29 cellular contexts compared by ENCODE assay signal in the genomic region with DNA sequence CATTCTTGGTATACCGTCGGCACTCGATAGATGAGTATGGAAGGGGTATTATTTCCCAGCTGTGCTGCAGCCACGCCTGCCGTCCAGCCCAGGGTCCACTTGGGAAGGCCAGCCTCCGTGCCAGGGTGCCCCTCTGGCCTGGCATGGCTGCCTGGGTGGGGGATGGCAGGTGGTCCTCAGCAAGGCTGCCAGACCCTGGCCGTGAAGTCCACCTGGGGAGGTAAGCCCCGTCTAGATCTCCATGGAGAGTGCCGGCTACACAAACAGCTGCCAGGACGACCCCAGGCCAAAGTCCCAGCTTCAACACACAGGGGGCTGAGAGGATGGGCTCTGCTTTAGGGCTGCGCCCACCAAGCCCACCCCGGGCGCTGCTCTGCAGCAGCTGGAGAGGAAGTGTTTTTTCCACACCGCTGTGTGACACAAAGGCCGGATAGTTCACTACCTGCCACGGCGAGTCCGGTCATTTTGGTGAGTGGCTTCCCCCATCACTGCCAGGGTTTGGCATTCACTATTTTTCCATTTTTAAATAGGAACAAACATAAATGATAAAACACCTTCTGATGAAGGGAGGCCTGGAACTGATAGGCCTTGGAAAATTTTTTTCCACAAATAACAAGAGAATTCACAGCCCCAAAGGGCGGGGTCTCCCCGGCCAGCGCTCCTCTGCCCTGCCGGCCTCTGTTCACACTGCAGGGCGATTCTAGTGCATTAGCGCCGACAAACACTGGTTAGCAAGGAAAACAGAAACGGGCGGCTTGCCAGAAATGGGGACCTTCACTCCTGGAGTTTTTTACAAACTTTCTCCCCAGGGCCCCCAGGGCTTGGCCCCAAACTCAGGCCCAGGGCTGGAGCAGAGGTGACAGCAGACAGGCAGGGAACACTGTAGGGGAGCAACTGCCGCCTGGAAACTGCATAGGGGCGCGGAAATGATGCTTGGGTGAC.
DNase-seq lines count a peak whose midpoint lies in the region; ATAC-seq, FAIRE-seq and TF ChIP-seq lines count a peak whose summit lies in the region.
"Had no signal": no experiment of that assay in that cellular context is flagged by ENCODE, and none has a peak within 500 bp of the region (broad histone marks: within the 10 kb centered on the region; RNA-seq: fewer than 3 reads in every experiment).

No MANE protein-coding gene starts in this region.

- H3K4me1 ChIP-seq in right cardiac atrium (ENCODE audit: control insufficient read depth, insufficient read depth, low read length) (peaks cover 8% of the 10 kb centered on the region), neural progenitor cell (peaks cover 24% of the 10 kb centered on the region)

- H3K27me3 ChIP-seq in right cardiac atrium (ENCODE audit: control insufficient read depth, insufficient read depth) = no peaks in the 10 kb centered on the region
- H3K27me3 ChIP-seq in neural progenitor cell = no peaks in the 10 kb centered on the region

- H3K4me1 Mint-ChIP-seq in chondrocyte (ENCODE audit: low read depth) (peaks cover 12% of the 10 kb centered on the region), neural progenitor cell (peaks cover 45% of the 10 kb centered on the region)
- H3K4me1 Mint-ChIP-seq in activated T-helper 1 cell treated with anti-CD3 and anti-CD28 coated beads, Interleukin-12 subunit alpha, Interleukin-12 subunit beta, Interleukin-2, Interleukin-4 antibody, amounts not matched to agents 30 ng/mL and 10 ng/mL and 1 ng/mL, durations not matched to agents 14 hours and 24 hours and 36 hours (ENCODE audit: low read depth) = no peaks in the 10 kb centered on the region

- intact Hi-C loops in right cardiac atrium (cut with DNase I) = no loop called here
- intact Hi-C loops in Right ventricle myocardium inferior (cut with DNase I) = no loop called here
- intact Hi-C loops in activated T-helper 1 cell treated with anti-CD3 and anti-CD28 coated beads, Interleukin-12 subunit alpha, Interleukin-12 subunit beta, Interleukin-2, Interleukin-4 antibody, amounts not matched to agents 30 ng/mL and 10 ng/mL and 1 ng/mL, durations not matched to agents 14 hours and 24 hours and 36 hours (cut with micrococcal nuclease) = no loop called here

- no peak overlapping the region for H3K4me2 ChIP-seq in neural progenitor cell
- H3K4me2 ChIP-seq: SK-N-SH had no signal

- H3K9me3 ChIP-seq in right cardiac atrium (ENCODE audit: control insufficient read depth, low read length) (no peaks in the 10 kb centered on the region), neural progenitor cell (ENCODE audit: low read depth) (no peaks in the 10 kb centered on the region)
- H3K9me3 ChIP-seq: SK-N-SH had no signal

- DNase-seq in right cardiac atrium (peak in 2 of 3 donors; percentile 57 to 66), Right ventricle myocardium inferior (ENCODE audit: missing footprints) (no peak), chondrocyte (ENCODE audit: low spot score) (peak; percentile 84), neural progenitor cell (ENCODE audit: low spot score) (no peak), GM12892 (ENCODE audit: insufficient read length) (no peak)
- no peak for DNase-seq in activated T-helper 1 cell treated with anti-CD3 and anti-CD28 coated beads, Interleukin-12 subunit alpha, Interleukin-12 subunit beta, Interleukin-2, Interleukin-4 antibody, amounts not matched to agents 30 ng/mL and 10 ng/mL and 1 ng/mL, durations not matched to agents 14 hours and 24 hours and 36 hours (ENCODE audit: low spot score)
- DNase-seq in stimulated activated naive CD8-positive, alpha-beta T cell treated with anti-CD3 and anti-CD28 coated beads, Interleukin-15, Interleukin-2, amounts not matched to agents 100 U/mL and 50 U/mL, for 24 hours = no peak
- DNase-seq: CD8-positive, alpha-beta T cell; DMS 273 treated with DMSO at 0.1 percent for 48 hours; EL; GDM1; Karpas-422; NCI-H1092; NCI-H1417 treated with DMSO at 0.1 percent for 48 hours; NCI-H1694 treated with DMSO at 0.1 percent for 48 hours; NCI-H2081 treated with DMSO at 0.1 percent for 48 hours; NCI-H2171; NCI-H226; NCI-H510A; NCI-H69; SK-N-SH had no signal

- H3K79me2 ChIP-seq in neural progenitor cell (ENCODE audit: low read depth) = no peaks in the 10 kb centered on the region

- no peaks in the 10 kb centered on the region for H3K9me3 Mint-ChIP-seq in chondrocyte (ENCODE audit: low read depth)
- no peaks in the 10 kb centered on the region for H3K9me3 Mint-ChIP-seq in neural progenitor cell
- H3K9me3 Mint-ChIP-seq in activated T-helper 1 cell treated with anti-CD3 and anti-CD28 coated beads, Interleukin-12 subunit alpha, Interleukin-12 subunit beta, Interleukin-2, Interleukin-4 antibody, amounts not matched to agents 30 ng/mL and 10 ng/mL and 1 ng/mL, durations not matched to agents 14 hours and 24 hours and 36 hours = no peaks in the 10 kb centered on the region
- H3K9me3 Mint-ChIP-seq: CD8-positive, alpha-beta T cell had no signal

- no peak for TF ChIP-seq CTCF in chondrocyte (IDR thresholded peaks at IDR 0.05)
- no peak for TF ChIP-seq CTCF in neural progenitor cell (IDR thresholded peaks at IDR 0.05)

- no peaks in the 10 kb centered on the region for H3K27me3 Mint-ChIP-seq in chondrocyte (ENCODE audit: low read depth)
- peaks cover 4% of the 10 kb centered on the region for H3K27me3 Mint-ChIP-seq in neural progenitor cell (ENCODE audit: insufficient read depth, low read depth)
- peaks cover 3% of the 10 kb centered on the region for H3K27me3 Mint-ChIP-seq in activated T-helper 1 cell treated with anti-CD3 and anti-CD28 coated beads, Interleukin-12 subunit alpha, Interleukin-12 subunit beta, Interleukin-2, Interleukin-4 antibody, amounts not matched to agents 30 ng/mL and 10 ng/mL and 1 ng/mL, durations not matched to agents 14 hours and 24 hours and 36 hours (ENCODE audit: insufficient read depth)

- H3K4me3 ChIP-seq in right cardiac atrium (ENCODE audit: low read length) (no peak overlapping the region), neural progenitor cell (no peak overlapping the region)
- H3K4me3 ChIP-seq: GM12878 had no signal

- no peak overlapping the region for H3K9ac ChIP-seq in neural progenitor cell
- H3K9ac ChIP-seq: SK-N-SH had no signal

- H3K27ac Mint-ChIP-seq in chondrocyte (ENCODE audit: unreplicated experiment) = no peak overlapping the region
- H3K27ac Mint-ChIP-seq in neural progenitor cell = peak overlapping the region; percentile 87
- no peak overlapping the region for H3K27ac Mint-ChIP-seq in activated T-helper 1 cell treated with anti-CD3 and anti-CD28 coated beads, Interleukin-12 subunit alpha, Interleukin-12 subunit beta, Interleukin-2, Interleukin-4 antibody, amounts not matched to agents 30 ng/mL and 10 ng/mL and 1 ng/mL, durations not matched to agents 14 hours and 24 hours and 36 hours
- H3K27ac Mint-ChIP-seq: CD8-positive, alpha-beta T cell had no signal

- H3F3A ChIP-seq in neural progenitor cell (ENCODE audit: low read depth) = no peaks in the 10 kb centered on the region

- no peaks in the 10 kb centered on the region for H4K20me1 ChIP-seq in neural progenitor cell (ENCODE audit: low read depth)

- TF ChIP-seq POLR2A in GM12892 (IDR thresholded peaks at IDR 0.05; ENCODE audit: low read depth, low read length) = no peak

- 77% methylated on average over 30 of the region's 30 CpGs for WGBS in right cardiac atrium

- no peaks in the 10 kb centered on the region for H3K36me3 ChIP-seq in neural progenitor cell

- H3K36me3 Mint-ChIP-seq in chondrocyte (ENCODE audit: low read depth) (no peaks in the 10 kb centered on the region), neural progenitor cell (no peaks in the 10 kb centered on the region)
- no peaks in the 10 kb centered on the region for H3K36me3 Mint-ChIP-seq in activated T-helper 1 cell treated with anti-CD3 and anti-CD28 coated beads, Interleukin-12 subunit alpha, Interleukin-12 subunit beta, Interleukin-2, Interleukin-4 antibody, amounts not matched to agents 30 ng/mL and 10 ng/mL and 1 ng/mL, durations not matched to agents 14 hours and 24 hours and 36 hours (ENCODE audit: low read depth)
- H3K36me3 Mint-ChIP-seq: CD8-positive, alpha-beta T cell had no signal

- no peak overlapping the region for H2AFZ ChIP-seq in neural progenitor cell (replicated peaks)

- no peak for FAIRE-seq in GM12892 (lab: Jason Lieb, UNC)
- FAIRE-seq: A204.1, GM12878, GM19239, H54, HepG2 had no signal

- H3K27ac ChIP-seq in right cardiac atrium (ENCODE audit: low read length) (no peak overlapping the region), neural progenitor cell (no peak overlapping the region)
- H3K27ac ChIP-seq: C4-2B, RWPE1 had no signal

- ATAC-seq in right cardiac atrium (peak in 1 of 2 donors; percentile 55), Right ventricle myocardium inferior (no peak)
- ATAC-seq in stimulated activated naive CD8-positive, alpha-beta T cell treated with anti-CD3 and anti-CD28 coated beads, Interleukin-15, Interleukin-2, amounts not matched to agents 100 U/mL and 50 U/mL, for 24 hours = no peak
- ATAC-seq: CD8-positive, alpha-beta T cell; GM12878; HepG2; Panc1 had no signal

- H3K4me3 Mint-ChIP-seq in chondrocyte (ENCODE audit: unreplicated experiment) (no peak overlapping the region), neural progenitor cell (no peak overlapping the region)
- no peak overlapping the region for H3K4me3 Mint-ChIP-seq in activated T-helper 1 cell treated with anti-CD3 and anti-CD28 coated beads, Interleukin-12 subunit alpha, Interleukin-12 subunit beta, Interleukin-2, Interleukin-4 antibody, amounts not matched to agents 30 ng/mL and 10 ng/mL and 1 ng/mL, durations not matched to agents 14 hours and 24 hours and 36 hours
- H3K4me3 Mint-ChIP-seq: CD8-positive, alpha-beta T cell had no signal

Comparison
In these comparisons a context has a peak if more than half of its experiments do, and no peak if none do; other contexts are left out.
1. DNase-seq: peak in right cardiac atrium (2 of 3) and chondrocyte (single experiment); none in Right ventricle myocardium inferior (single experiment), neural progenitor cell (single experiment), activated T-helper 1 cell treated with anti-CD3 and anti-CD28 coated beads, Interleukin-12 subunit alpha, Interleukin-12 subunit beta, Interleukin-2, Interleukin-4 antibody, amounts not matched to agents 30 ng/mL and 10 ng/mL and 1 ng/mL, durations not matched to agents 14 hours and 24 hours and 36 hours (single experiment), stimulated activated naive CD8-positive, alpha-beta T cell treated with anti-CD3 and anti-CD28 coated beads, Interleukin-15, Interleukin-2, amounts not matched to agents 100 U/mL and 50 U/mL, for 24 hours (single experiment) and GM12892 (single experiment).